Comparison of ENCODE assay signal across 1 cellular context in the genomic region with DNA sequence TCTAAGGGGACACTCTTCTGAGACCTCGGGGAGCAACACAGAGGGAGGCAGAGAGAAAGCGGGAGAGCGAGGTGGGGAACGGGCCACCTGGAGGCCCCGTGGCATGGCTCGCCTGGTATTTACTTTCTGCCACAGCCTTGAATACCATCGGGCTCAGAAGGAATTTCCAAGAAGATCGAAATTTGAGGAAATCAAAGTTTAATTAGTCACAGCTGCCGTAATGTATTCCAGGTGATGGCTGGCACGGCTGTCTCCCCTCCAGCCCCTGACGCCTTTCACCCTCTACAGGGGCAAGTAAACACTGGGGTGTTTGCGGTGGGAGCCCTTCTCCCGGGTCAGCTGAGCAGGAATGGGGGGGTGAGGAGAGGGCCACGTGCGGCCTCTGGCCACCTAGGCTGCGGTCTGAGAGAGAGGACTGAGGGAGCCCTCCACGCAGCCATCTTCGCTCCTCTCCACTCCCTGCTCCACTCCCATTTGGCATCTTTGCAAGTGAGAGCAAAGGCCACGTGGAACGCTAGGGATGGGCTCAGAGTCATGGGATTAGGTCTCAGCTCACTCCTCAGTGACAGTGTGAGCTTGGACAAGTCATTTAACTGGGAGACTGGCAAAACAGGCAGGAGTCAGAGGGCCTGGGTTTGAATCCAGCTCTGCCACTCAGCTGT.
TF ChIP-seq lines count a peak whose summit lies in the region.

No MANE protein-coding gene starts in this region.

TF ChIP-seq in H1, 55 proteins besides CTCF, POLR2A, EP300 and RAD21:
- TF ChIP-seq SIRT6 (IDR thresholded peaks at IDR 0.05; ENCODE audit: low read length) = no peak
- TF ChIP-seq PHF8 (conservative IDR thresholded peaks at IDR 0.05; ENCODE audit: low read depth, low read length) = no peak
- TF ChIP-seq SUZ12 (IDR thresholded peaks at IDR 0.05; ENCODE audit: low read length) = no peak
- TF ChIP-seq CHD2 (IDR thresholded peaks at IDR 0.05; ENCODE audit: low read length) = no peak
- no peak for TF ChIP-seq HDAC2 (IDR thresholded peaks at IDR 0.05; ENCODE audit: borderline replicate concordance in 1 of 2, low read depth in 2 of 2, low read length in 2 of 2)
- no peak for TF ChIP-seq NANOG (IDR thresholded peaks at IDR 0.05; ENCODE audit: insufficient read depth, low read depth, low read length, poor library complexity, severe bottlenecking)
- TF ChIP-seq CEBPB (IDR thresholded peaks at IDR 0.05; ENCODE audit: low read depth, low read length) = no peak
- TF ChIP-seq NRF1 (IDR thresholded peaks at IDR 0.05; ENCODE audit: low read depth, low read length) = no peak
- TF ChIP-seq CBX8 (IDR thresholded peaks at IDR 0.05; ENCODE audit: borderline replicate concordance, low read depth, low read length) = no peak
- TF ChIP-seq SP2 (IDR thresholded peaks at IDR 0.05; ENCODE audit: low read length) = no peak
- TF ChIP-seq SRF (IDR thresholded peaks at IDR 0.05; ENCODE audit: low read depth, low read length) = no peak
